ENCODE assay signal across 28 cellular contexts in the genomic region with DNA sequence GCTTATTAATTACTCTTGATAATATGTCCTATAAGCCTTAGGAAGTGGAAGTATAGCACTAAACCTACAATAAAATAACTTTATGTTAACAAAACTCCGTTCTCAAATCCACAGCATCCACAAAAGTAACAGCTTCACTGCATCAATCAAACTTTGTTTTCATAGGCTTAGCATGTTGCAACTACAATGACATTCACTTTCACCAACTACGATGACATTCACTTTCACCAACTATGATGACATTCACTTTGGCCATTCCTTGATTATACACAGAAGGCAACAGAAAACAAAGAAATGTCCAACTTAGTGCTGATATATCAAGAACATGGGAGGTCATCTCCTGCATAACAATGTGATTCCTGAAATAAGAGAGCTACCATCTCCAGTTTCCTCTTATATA.
"Had no signal": no experiment of that assay in that cellular context is flagged by ENCODE, and none has a peak within 500 bp of the region (broad histone marks: within the 10 kb centered on the region; RNA-seq: fewer than 3 reads in every experiment).

No MANE protein-coding gene starts in this region.

- H3K27me3 ChIP-seq: body of pancreas, Peyer's patch, SJSA1 had no signal

- H3K27ac ChIP-seq: body of pancreas, Peyer's patch, SJSA1 had no signal

- H3K4me3 ChIP-seq: body of pancreas, Peyer's patch, SJSA1 had no signal

- FAIRE-seq: astrocyte, bronchial epithelial cell had no signal

- DNase-seq: activated CD4-positive, alpha-beta T cell treated with anti-CD3 and anti-CD28 coated beads, Interleukin-2, amount 10 ng/mL, durations not matched to agents 24 days and 14 days; activated CD4-positive, alpha-beta T cell treated with anti-CD3 and anti-CD28 coated beads, Interleukin-2, amount 50 U/mL, for 4 hours; activated CD8-positive, alpha-beta T cell treated with anti-CD3 and anti-CD28 coated beads for 36 hours; activated gamma-delta T cell; activated naive CD4-positive, alpha-beta T cell treated with Interleukin-2 at 50 U/mL for 16 hours; activated naive CD8-positive, alpha-beta T cell treated with anti-CD3 and anti-CD28 coated beads, Interleukin-2, amount 10 ng/mL, durations not matched to agents 7 days and 5 days; activated T-cell treated with anti-CD3 and anti-CD28 coated beads, Interleukin-2, amount 50 U/mL, for 1 hour; body of pancreas; caudate nucleus; cerebellar nuclear complex; MV-4-11; NCI-H1092; NCI-H1436 treated with DMSO at 0.1 percent for 48 hours; NCI-H1694 treated with DMSO at 0.1 percent for 48 hours; NCI-H2029; NCI-H345; NCI-H510A; NCI-H526; NCI-H748 treated with DMSO at 0.1 percent for 48 hours; NK-92 treated with Interleukin-12 subunit alpha and Interleukin-12 subunit beta, amount 100 ng/mL, for 24 hours; PC-3; Peyer's patch; RPMI8226; SHP77 treated with DMSO at 0.1 percent for 48 hours; SK-N-SH had no signal

- H3K4me1 ChIP-seq: body of pancreas, Peyer's patch, SJSA1 had no signal

- ATAC-seq: activated CD8-positive, alpha-beta T cell treated with anti-CD3 and anti-CD28 coated beads for 36 hours; body of pancreas; PC-3 had no signal

- H3K4me2 ChIP-seq: SK-N-SH had no signal

- H3K9me3 ChIP-seq: body of pancreas, Peyer's patch, SJSA1, SK-N-SH had no signal

- H3K9ac ChIP-seq: SK-N-SH had no signal
